Comparison of ENCODE assay signal across 10 cellular contexts in the genomic region with DNA sequence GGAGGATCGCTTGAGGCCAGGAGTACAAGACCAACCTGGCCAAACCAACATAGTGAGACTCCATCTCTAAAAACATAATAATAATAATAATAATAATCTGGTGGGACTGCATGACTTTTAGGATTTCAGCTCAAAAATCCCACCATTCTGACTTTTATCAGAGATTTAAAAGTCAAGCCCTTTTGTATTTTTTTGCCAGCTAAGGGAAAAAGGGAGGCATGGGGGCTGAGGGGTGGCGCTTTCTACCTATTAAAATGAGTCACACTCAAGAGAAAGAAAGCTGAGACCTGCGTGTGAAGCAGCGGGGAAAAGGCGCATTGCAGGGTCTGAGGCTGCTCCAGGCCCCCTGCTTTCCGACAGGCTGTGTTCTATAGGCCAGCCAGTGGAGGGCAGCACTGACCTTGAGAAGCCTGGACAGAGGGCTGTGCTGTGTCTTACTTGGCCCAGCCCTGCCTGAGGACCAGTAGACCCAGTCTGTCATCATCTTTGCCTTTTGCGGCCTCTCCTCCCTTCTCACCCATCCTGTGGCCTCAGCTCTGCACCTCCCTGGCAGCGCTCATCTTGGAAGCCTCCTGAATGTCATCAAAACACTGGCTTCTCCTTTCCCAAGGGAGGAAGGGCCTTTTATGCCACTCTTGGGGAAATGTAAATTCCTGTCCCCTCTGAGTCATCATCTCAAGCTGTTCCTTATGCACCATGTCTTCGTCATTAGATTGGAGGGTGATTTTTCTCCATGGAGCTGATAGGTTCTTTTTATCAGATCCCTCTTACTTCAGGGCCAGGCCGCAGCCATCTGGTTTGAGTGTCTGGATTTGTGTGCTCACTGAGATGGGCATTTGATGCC. TPM values are rescaled to one million over a fixed set of nuclear protein-coding genes. Genes with fewer than 3 reads are reported as not detected.
DNase-seq lines count a peak whose midpoint lies in the region; ATAC-seq and TF ChIP-seq lines count a peak whose summit lies in the region.
"Had no signal": no experiment of that assay in that cellular context is flagged by ENCODE, and none has a peak within 500 bp of the region (broad histone marks: within the 10 kb centered on the region; RNA-seq: fewer than 3 reads in every experiment).

No MANE protein-coding gene starts in this region.

- peaks cover 49% of the 10 kb centered on the region for H3K36me3 Mint-ChIP-seq in activated CD4-positive, alpha-beta memory T cell treated with anti-CD3 and anti-CD28 coated beads for 36 hours

- DNase-seq in AG20443 (ENCODE audit: low spot score): peak; percentile 88
- peak; percentile 46 for DNase-seq in NCI-H2107 treated with DMSO at 0.1 percent for 48 hours (lab: John Stamatoyannopoulos, UW; ENCODE audit: unreplicated experiment)
- DNase-seq in activated CD4-positive, alpha-beta memory T cell treated with anti-CD3 and anti-CD28 coated beads for 36 hours: peak; percentile 54
- peak; percentile 89 for DNase-seq in fibroblast of villous mesenchyme (ENCODE audit: low read depth)
- DNase-seq in occipital lobe (lab: John Stamatoyannopoulos, UW): peak; percentile 61

- intact Hi-C loops in activated CD4-positive, alpha-beta memory T cell treated with anti-CD3 and anti-CD28 coated beads for 36 hours (cut with micrococcal nuclease): loop anchor here (1.0 kb wide), 1 partner anchor 134 kb away; no protein-coding TSS in a partner anchor

- CTCF ChIA-PET in activated CD4-positive, alpha-beta memory T cell treated with anti-CD3 and anti-CD28 coated beads for 36 hours (lab: Charles Lee): interaction anchor here (0.6 to 2.1 kb wide), 12 partner anchors 9 to 443 kb away, joined by 3 to 14 read pairs (median 4); no protein-coding TSS in a partner anchor

- H3K4me1 Mint-ChIP-seq in activated CD4-positive, alpha-beta memory T cell treated with anti-CD3 and anti-CD28 coated beads for 36 hours (ENCODE audit: low read depth): no peaks in the 10 kb centered on the region
- H3K4me1 Mint-ChIP-seq: IgD-negative memory B cell had no signal

- TF ChIP-seq CTCF in GM12874 (IDR thresholded peaks at IDR 0.05; ENCODE audit: insufficient read depth, low read depth, low read length): peak; percentile 68
- TF ChIP-seq CTCF in fibroblast of villous mesenchyme (IDR thresholded peaks at IDR 0.05; ENCODE audit: insufficient read depth, low read depth, low read length): peak; percentile 91

- POLR2A ChIA-PET in activated CD4-positive, alpha-beta memory T cell treated with anti-CD3 and anti-CD28 coated beads for 36 hours (lab: Charles Lee): no interaction called here

- no peaks in the 10 kb centered on the region for H3K27me3 Mint-ChIP-seq in activated CD4-positive, alpha-beta memory T cell treated with anti-CD3 and anti-CD28 coated beads for 36 hours
- H3K27me3 Mint-ChIP-seq: IgD-negative memory B cell had no signal

- H3K27ac Mint-ChIP-seq in activated CD4-positive, alpha-beta memory T cell treated with anti-CD3 and anti-CD28 coated beads for 36 hours: no peak overlapping the region

- H3K9me3 Mint-ChIP-seq in activated CD4-positive, alpha-beta memory T cell treated with anti-CD3 and anti-CD28 coated beads for 36 hours: no peaks in the 10 kb centered on the region
- H3K9me3 Mint-ChIP-seq: IgD-negative memory B cell had no signal

- H3K4me3 ChIP-seq in fibroblast of villous mesenchyme (ENCODE audit: low read depth, low read length): no peak overlapping the region
- H3K4me3 ChIP-seq: skin epidermis had no signal

- ATAC-seq in HG03039 (IDR thresholded peaks at IDR 0.05; ENCODE audit: unreplicated experiment) (no peak), HG03280 (IDR thresholded peaks at IDR 0.05; ENCODE audit: unreplicated experiment) (no peak)

- H3K4me3 Mint-ChIP-seq in activated CD4-positive, alpha-beta memory T cell treated with anti-CD3 and anti-CD28 coated beads for 36 hours: no peak overlapping the region
- H3K4me3 Mint-ChIP-seq: IgD-negative memory B cell had no signal

RNA-seq across cellular contexts. Expression of a gene that starts 12.7 kb away (rescaled TPM):
- under 1 TPM; 0.43 to 0.58 TPM for total RNA-seq in activated CD4-positive, alpha-beta memory T cell treated with anti-CD3 and anti-CD28 coated beads for 36 hours
- 6.5 and 6.8 TPM in 2 replicates for total RNA-seq in fibroblast of villous mesenchyme
- total RNA-seq in occipital lobe: 74.7 TPM

RNA-seq across cellular contexts. Expression of a gene that starts 25.5 kb away (rescaled TPM):
- 10 to 100 TPM; 12.1 to 13.4 TPM for total RNA-seq in activated CD4-positive, alpha-beta memory T cell treated with anti-CD3 and anti-CD28 coated beads for 36 hours
- total RNA-seq in fibroblast of villous mesenchyme: 14.5 and 14.7 TPM in 2 replicates
- total RNA-seq in occipital lobe: 46.5 TPM

RNA-seq across cellular contexts. Expression of a gene that starts 34.3 kb away (rescaled TPM):
- under 1 TPM; 0.73 to 0.88 TPM for total RNA-seq in activated CD4-positive, alpha-beta memory T cell treated with anti-CD3 and anti-CD28 coated beads for 36 hours
- 0.43 and 0.64 TPM in 2 replicates for total RNA-seq in fibroblast of villous mesenchyme
- total RNA-seq in occipital lobe: 1.4 TPM

RNA-seq across cellular contexts. Expression of a gene that starts 44.9 kb away (rescaled TPM):
- total RNA-seq in activated CD4-positive, alpha-beta memory T cell treated with anti-CD3 and anti-CD28 coated beads for 36 hours: 10 to 100 TPM; 28.2 to 34.6 TPM
- total RNA-seq in fibroblast of villous mesenchyme: 24.6 and 28.3 TPM in 2 replicates
- total RNA-seq in occipital lobe: 19.0 TPM

RNA-seq across cellular contexts. Expression of a gene that starts 49.7 kb away (rescaled TPM):
- 1 to 10 TPM; 1.1 to 1.6 TPM for total RNA-seq in activated CD4-positive, alpha-beta memory T cell treated with anti-CD3 and anti-CD28 coated beads for 36 hours
- total RNA-seq in fibroblast of villous mesenchyme: not detected in 2 replicates
- total RNA-seq in occipital lobe: 0.16 TPM
